In the genomic region with DNA sequence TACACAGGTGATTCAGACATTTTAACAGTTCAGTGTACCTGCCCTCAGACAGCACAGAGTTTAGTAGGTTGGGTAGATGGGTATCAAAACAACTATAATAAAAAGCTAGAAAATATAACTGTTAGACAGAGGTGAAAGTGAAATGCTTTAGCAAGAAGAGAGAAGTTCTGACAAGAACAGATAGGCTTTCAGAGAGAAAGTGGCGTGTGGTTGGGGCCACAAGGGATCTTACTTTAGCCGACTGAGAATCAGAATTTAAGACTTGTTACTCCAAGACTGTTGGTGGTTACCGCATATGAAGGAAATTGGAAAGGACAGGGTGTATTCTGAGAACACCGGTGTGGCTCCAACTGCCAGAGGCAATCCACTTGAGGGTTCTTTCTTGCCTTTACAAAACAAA, we compare ENCODE assay signal across 2 cellular contexts.
TF ChIP-seq lines count a peak whose summit lies in the region.

No MANE protein-coding gene starts in this region.

TF ChIP-seq in HepG2, 621 proteins besides CTCF, POLR2A, EP300 and RAD21:
- TF ChIP-seq DNMT1 (CRISPR knock-in tag; IDR thresholded peaks at IDR 0.05) (no peak), ZNF788 (CRISPR knock-in tag; IDR thresholded peaks at IDR 0.05; ENCODE audit: borderline replicate concordance) (no peak), MXD4 (CRISPR knock-in tag; IDR thresholded peaks at IDR 0.05) (no peak)

TF ChIP-seq in GM12878, 131 proteins besides CTCF, POLR2A, EP300 and RAD21:
- TF ChIP-seq RUNX3 (IDR thresholded peaks at IDR 0.05; ENCODE audit: low read length) (peak; percentile 45; the same call in 1 of the 2 replicates), ZNF24 (IDR thresholded peaks at IDR 0.05) (no peak), TCF7 (IDR thresholded peaks at IDR 0.05; ENCODE audit: borderline replicate concordance) (no peak)
TF ChIP-seq in GM12878: peak in this region for 1.
